In the genomic region with DNA sequence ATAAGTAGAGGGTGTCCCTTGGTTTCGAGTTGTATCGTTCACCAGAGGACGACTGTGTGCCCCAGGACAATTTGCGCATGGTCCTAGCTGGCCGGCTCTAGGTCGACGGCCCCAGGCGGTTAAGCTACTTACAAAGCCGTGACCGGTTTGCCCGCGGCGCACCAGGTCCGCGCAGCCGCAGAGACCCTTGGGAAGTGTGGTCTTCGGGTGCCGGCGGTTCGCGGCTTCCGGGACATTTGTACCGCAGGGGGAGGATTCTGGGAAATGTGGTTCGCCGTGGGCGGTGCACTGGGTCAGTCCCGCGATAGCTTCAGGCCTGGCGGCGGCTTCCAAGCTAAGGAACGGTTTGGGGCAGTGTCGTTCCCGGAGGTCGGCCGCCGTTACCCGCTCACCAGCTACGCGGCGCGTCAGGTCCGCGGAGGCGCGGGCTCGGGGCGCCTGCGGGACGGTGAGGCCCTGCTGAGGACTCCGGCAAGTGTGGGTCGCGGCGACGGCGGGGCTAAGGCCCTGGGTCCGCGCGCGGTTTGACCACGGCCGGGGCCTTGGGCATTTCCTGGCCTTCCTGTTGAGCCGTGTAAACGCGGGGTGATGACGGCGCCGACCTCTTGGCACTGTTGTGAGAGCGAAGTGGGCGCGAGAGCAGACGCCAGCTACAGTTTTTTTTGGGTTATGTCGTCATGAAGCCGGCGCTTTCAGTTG, we compare ENCODE assay signal across 8 cellular contexts. TPM values are rescaled to one million over a fixed set of nuclear protein-coding genes. Genes with fewer than 3 reads are reported as not detected.
DNase-seq lines count a peak whose midpoint lies in the region; ATAC-seq lines count a peak whose summit lies in the region.

A gene (plus strand): TSS at position 293 of the 699 bp plus-strand sequence. CDS start 1,127 bp downstream, outside the sequence.

- peaks cover 3% of the 10 kb centered on the region for H3K9me3 ChIP-seq in endocrine pancreas (ENCODE audit: control insufficient read depth, low read length)

- H3K27me3 ChIP-seq in endocrine pancreas (ENCODE audit: control insufficient read depth, insufficient read depth, low read length) = no peaks in the 10 kb centered on the region

- H3K4me3 ChIP-seq in endocrine pancreas (ENCODE audit: control insufficient read depth, insufficient read depth, low read length) = peak within 1 kb of the TSS; percentile 86

- H3K27me3 Mint-ChIP-seq in activated CD8-positive, alpha-beta memory T cell treated with anti-CD3 and anti-CD28 coated beads, Interleukin-2, amount 10 ng/mL, durations not matched to agents 7 days and 5 days = no peaks in the 10 kb centered on the region

- H3K36me3 Mint-ChIP-seq in activated CD8-positive, alpha-beta memory T cell treated with anti-CD3 and anti-CD28 coated beads, Interleukin-2, amount 10 ng/mL, durations not matched to agents 7 days and 5 days = peaks cover 53% of the 10 kb centered on the region

- peak within 1 kb of the TSS; percentile 92 for H3K4me3 Mint-ChIP-seq in activated CD8-positive, alpha-beta memory T cell treated with anti-CD3 and anti-CD28 coated beads, Interleukin-2, amount 10 ng/mL, durations not matched to agents 7 days and 5 days

- H3K9ac ChIP-seq in endocrine pancreas (ENCODE audit: control insufficient read depth, insufficient read depth, low read length) = peak within 1 kb of the TSS; percentile 54

- peaks cover 24% of the 10 kb centered on the region for H3K9me3 Mint-ChIP-seq in activated CD8-positive, alpha-beta memory T cell treated with anti-CD3 and anti-CD28 coated beads, Interleukin-2, amount 10 ng/mL, durations not matched to agents 7 days and 5 days (ENCODE audit: low read depth)

- peak; percentile 68 for ATAC-seq in GM19468 (IDR thresholded peaks at IDR 0.05; ENCODE audit: extremely low read depth, unreplicated experiment)
- peak; percentile 85 for ATAC-seq in activated CD8-positive, alpha-beta memory T cell treated with anti-CD3 and anti-CD28 coated beads, Interleukin-2, amount 10 ng/mL, durations not matched to agents 7 days and 5 days

- H3K4me1 Mint-ChIP-seq in activated CD8-positive, alpha-beta memory T cell treated with anti-CD3 and anti-CD28 coated beads, Interleukin-2, amount 10 ng/mL, durations not matched to agents 7 days and 5 days = peaks cover 34% of the 10 kb centered on the region

- CTCF ChIA-PET in activated CD8-positive, alpha-beta memory T cell treated with anti-CD3 and anti-CD28 coated beads, Interleukin-2, amount 10 ng/mL, durations not matched to agents 7 days and 5 days (lab: Charles Lee) = interaction anchor here (0.6 to 1.5 kb wide), 4 partner anchors 12 to 39 kb away, joined by 3 to 6 read pairs (median 4); no protein-coding TSS in a partner anchor

- H3K4me1 ChIP-seq in endocrine pancreas (ENCODE audit: control insufficient read depth, insufficient read depth, low read length) = no peaks in the 10 kb centered on the region

- peaks cover 12% of the 10 kb centered on the region for H3K36me3 ChIP-seq in endocrine pancreas (ENCODE audit: control insufficient read depth, insufficient read depth, low read length)

- DNase-seq in CMK (ENCODE audit: low read depth) (peak; percentile 90), HS-5 (ENCODE audit: low read depth) (peak; percentile 86), NOMO-1 (lab: John Stamatoyannopoulos, UW; ENCODE audit: unreplicated experiment in 2 of 2) (peak; percentile 95), mesenteric fat pad (ENCODE audit: low spot score) (peak; percentile 98)
- peak; percentile 93 for DNase-seq in activated CD8-positive, alpha-beta memory T cell treated with anti-CD3 and anti-CD28 coated beads, Interleukin-2, amount 10 ng/mL, durations not matched to agents 7 days and 5 days
- DNase-seq in stimulated activated CD8-positive, alpha-beta memory T cell treated with anti-CD3 and anti-CD28 coated beads, Interleukin-15, amount 100 ng/mL, for 24 hours (ENCODE audit: low read depth) = peak; percentile 88

- peak within 1 kb of the TSS; percentile 97 for H3K27ac Mint-ChIP-seq in activated CD8-positive, alpha-beta memory T cell treated with anti-CD3 and anti-CD28 coated beads, Interleukin-2, amount 10 ng/mL, durations not matched to agents 7 days and 5 days

RNA-seq across cellular contexts. Expression of the gene that starts here (rescaled TPM):
- 10 to 100 TPM; 11.1 to 12.0 TPM for total RNA-seq in activated CD8-positive, alpha-beta memory T cell treated with anti-CD3 and anti-CD28 coated beads, Interleukin-2, amount 10 ng/mL, durations not matched to agents 7 days and 5 days
- 16.0 TPM for total RNA-seq in mesenteric fat pad

Comparison
In these comparisons a context has a peak if more than half of its experiments do, and no peak if none do; other contexts are left out.
1. Peak in every context shown above with its lines: DNase-seq, ATAC-seq and H3K4me3 ChIP-seq.